ENCODE assay signal across 17 cellular contexts in the genomic region with DNA sequence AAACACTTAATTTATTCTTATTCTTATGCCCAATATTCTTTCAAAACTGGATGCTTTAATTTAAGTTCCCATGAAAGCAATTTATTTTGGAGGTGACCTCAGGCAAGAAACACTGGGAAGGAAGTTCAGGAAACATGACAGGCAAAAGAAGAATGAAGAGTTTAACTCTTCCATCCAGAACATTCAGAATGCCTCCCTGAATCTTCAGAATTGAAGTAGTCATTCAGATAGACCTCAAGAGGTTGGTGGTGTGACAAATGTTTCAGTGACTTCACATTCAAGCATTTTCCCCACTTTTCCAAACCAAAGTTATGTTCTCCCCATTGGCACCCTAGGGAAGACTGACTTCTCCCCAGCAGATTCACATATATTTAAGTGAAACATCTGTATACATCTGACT.
DNase-seq lines count a peak whose midpoint lies in the region; FAIRE-seq and TF ChIP-seq lines count a peak whose summit lies in the region.
"Had no signal": no experiment of that assay in that cellular context is flagged by ENCODE, and none has a peak within 500 bp of the region (broad histone marks: within the 10 kb centered on the region; RNA-seq: fewer than 3 reads in every experiment).

No MANE protein-coding gene starts in this region.

- H4K5ac ChIP-seq in H1 (ENCODE audit: insufficient read length, low read depth, low read length) = no peak overlapping the region

- TF ChIP-seq CTCF in AG10803 (conservative IDR thresholded peaks at IDR 0.05; ENCODE audit: low read length) = no peak
- TF ChIP-seq CTCF in H1 (IDR thresholded peaks at IDR 0.05; ENCODE audit: control extremely low read depth in 1 of 3, insufficient read depth in 1 of 3, low read depth in 1 of 3, low read length in 3 of 3) = no peak

- TF ChIP-seq RAD21 in H1 (IDR thresholded peaks at IDR 0.05 in 1 of 2, conservative IDR thresholded peaks at IDR 0.05 in 1 of 2; ENCODE audit: low read depth in 2 of 2, low read length in 2 of 2) = no peak

- H2BK15ac ChIP-seq in H1 (ENCODE audit: low read length) = no peak overlapping the region

- no peak overlapping the region for H3K56ac ChIP-seq in H1 (replicated peaks; ENCODE audit: insufficient read length, low read depth, low read length)

- H2AK5ac ChIP-seq in H1 (ENCODE audit: low read depth, low read length) = no peak overlapping the region

- H3K36me3 ChIP-seq in H1 (ENCODE audit: control insufficient read depth in 2 of 4, insufficient read depth in 4 of 4, low read length in 3 of 4) = no peaks in the 10 kb centered on the region

- no peak for TF ChIP-seq POLR2A in H1 (IDR thresholded peaks at IDR 0.05; ENCODE audit: control extremely low read depth in 1 of 2, low read depth in 2 of 2, low read length in 2 of 2)

- H4K20me1 ChIP-seq in H1 (replicated peaks in 1 of 2; ENCODE audit: control insufficient read depth in 1 of 2, insufficient read depth in 2 of 2, low read length in 2 of 2) = no peaks in the 10 kb centered on the region

- H3K79me2 ChIP-seq in H1 (ENCODE audit: control insufficient read depth in 1 of 2, insufficient read depth in 2 of 2, low read length in 2 of 2) = no peaks in the 10 kb centered on the region

- CTCF ChIA-PET in H1 (lab: Charles Lee; ENCODE audit: partially characterized antibody) = no interaction called here

- no peak overlapping the region for H3K9ac ChIP-seq in H1 (replicated peaks in 1 of 4; ENCODE audit: extremely low read depth in 1 of 4, low read depth in 3 of 4, low read length in 3 of 4)

- no peak overlapping the region for H3K4me3 ChIP-seq in AG10803 (ENCODE audit: low read length)
- H3K4me3 ChIP-seq in H1 (ENCODE audit: extremely low read depth in 1 of 4, insufficient read depth in 2 of 4, low read depth in 3 of 4, low read length in 4 of 4) = no peak overlapping the region
- H3K4me3 ChIP-seq: GM23338 had no signal

- no peak overlapping the region for H4K8ac ChIP-seq in H1 (ENCODE audit: extremely low read depth, insufficient read depth, low read length)

- H3K14ac ChIP-seq in H1 (ENCODE audit: insufficient read length) = no peak overlapping the region

- H3K27ac ChIP-seq in H1 (ENCODE audit: low read depth, low read length) = no peak overlapping the region

- H2BK5ac ChIP-seq in H1 (ENCODE audit: low read depth, low read length) = no peak overlapping the region

- no peak overlapping the region for H3K18ac ChIP-seq in H1 (ENCODE audit: extremely low read depth, low read length)

- no peak overlapping the region for H2BK120ac ChIP-seq in H1 (replicated peaks; ENCODE audit: low read depth, low read length)

- H3K4me1 ChIP-seq in H1 (replicated peaks in 1 of 4; ENCODE audit: control insufficient read depth in 3 of 4, insufficient read depth in 4 of 4, low read length in 3 of 4) = no peaks in the 10 kb centered on the region

- H3K9me3 ChIP-seq in H1 (ENCODE audit: insufficient read depth in 2 of 2, low read depth in 1 of 2, low read length in 1 of 2) = peaks cover 0 to 4% of the 10 kb centered on the region in 2 experiments; a peak in 1 of 4 replicates

- DNase-seq in AG10803 (ENCODE audit: low read depth) = peak; percentile 15
- peak; percentile 4 for DNase-seq in GM03348 (ENCODE audit: low spot score)
- no peak for DNase-seq in H1 (ENCODE audit: low read depth in 1 of 2, low spot score in 2 of 2)
- peak; percentile 40 for DNase-seq in kidney tubule cell (ENCODE audit: low spot score)
- no peak for DNase-seq in mucosa of gallbladder (ENCODE audit: low spot score)
- no peak for DNase-seq in 8988T
- no peak for DNase-seq in DMS53 (lab: John Stamatoyannopoulos, UW)
- DNase-seq in foreskin melanocyte = no peak
- DNase-seq: C1 segment of cervical spinal cord; Calu3; CD4-positive, alpha-beta T cell; DMS 273 treated with DMSO at 0.1 percent for 48 hours; DMS79; EL; H9; KG1 had no signal

- peak; percentile 42 for FAIRE-seq in H1 (lab: Jason Lieb, UNC)

- no peak overlapping the region for H2AFZ ChIP-seq in H1 (ENCODE audit: low read length)
- H2AFZ ChIP-seq: GM23338 had no signal

- no peak overlapping the region for H2BK12ac ChIP-seq in H1 (ENCODE audit: low read depth, low read length)

- no peak for TF ChIP-seq EP300 in H1 (IDR thresholded peaks at IDR 0.05; ENCODE audit: borderline replicate concordance in 1 of 2, low read depth in 2 of 2, low read length in 2 of 2)

- POLR2A ChIA-PET in H1 (lab: Charles Lee; ENCODE audit: partially characterized antibody) = no interaction called here

- no peak overlapping the region for H3K4ac ChIP-seq in H1 (replicated peaks; ENCODE audit: insufficient read length, low read depth, low read length)

- no peak overlapping the region for H3K23ac ChIP-seq in H1 (ENCODE audit: insufficient read length)

- H2BK20ac ChIP-seq in H1 (ENCODE audit: low read length) = no peak overlapping the region

- no peaks in the 10 kb centered on the region for H3K23me2 ChIP-seq in H1 (ENCODE audit: low read depth, low read length)

- H3K79me1 ChIP-seq in H1 (ENCODE audit: low read depth, low read length) = no peaks in the 10 kb centered on the region

- H4K91ac ChIP-seq in H1 (replicated peaks; ENCODE audit: insufficient read length, low read length) = no peak overlapping the region

- no peak overlapping the region for H3K4me2 ChIP-seq in H1 (ENCODE audit: insufficient read depth in 1 of 2, low read depth in 2 of 2, low read length in 2 of 2)
- H3K4me2 ChIP-seq: GM23338 had no signal

- H3K27me3 ChIP-seq in H1 (replicated peaks in 1 of 4; ENCODE audit: control insufficient read depth in 3 of 4, extremely low read depth in 1 of 4, insufficient read depth in 3 of 4, low read length in 3 of 4) = no peaks in the 10 kb centered on the region

TF ChIP-seq in H1, 55 proteins besides CTCF, POLR2A, EP300 and RAD21 (continues in another document):
- TF ChIP-seq KDM4A (IDR thresholded peaks at IDR 0.05; ENCODE audit: low read depth, low read length, severe bottlenecking) (no peak), TEAD4 (IDR thresholded peaks at IDR 0.05; ENCODE audit: low read depth, low read length) (no peak), ZNF274 (IDR thresholded peaks at IDR 0.05; ENCODE audit: borderline replicate concordance, extremely low read depth, low read length) (no peak), HDAC6 (IDR thresholded peaks at IDR 0.05; ENCODE audit: low read depth, low read length) (no peak), RXRA (IDR thresholded peaks at IDR 0.05; ENCODE audit: insufficient read depth, low read depth, low read length) (no peak)

Comparison
In these comparisons a context has a peak if more than half of its experiments do, and no peak if none do; other contexts are left out.
1. DNase-seq: peak in AG10803 (single experiment), GM03348 (single experiment) and kidney tubule cell (single experiment); none in H1 (0 of 2), mucosa of gallbladder (single experiment), 8988T (single experiment), DMS53 (single experiment) and foreskin melanocyte (single experiment).